In the genomic region with DNA sequence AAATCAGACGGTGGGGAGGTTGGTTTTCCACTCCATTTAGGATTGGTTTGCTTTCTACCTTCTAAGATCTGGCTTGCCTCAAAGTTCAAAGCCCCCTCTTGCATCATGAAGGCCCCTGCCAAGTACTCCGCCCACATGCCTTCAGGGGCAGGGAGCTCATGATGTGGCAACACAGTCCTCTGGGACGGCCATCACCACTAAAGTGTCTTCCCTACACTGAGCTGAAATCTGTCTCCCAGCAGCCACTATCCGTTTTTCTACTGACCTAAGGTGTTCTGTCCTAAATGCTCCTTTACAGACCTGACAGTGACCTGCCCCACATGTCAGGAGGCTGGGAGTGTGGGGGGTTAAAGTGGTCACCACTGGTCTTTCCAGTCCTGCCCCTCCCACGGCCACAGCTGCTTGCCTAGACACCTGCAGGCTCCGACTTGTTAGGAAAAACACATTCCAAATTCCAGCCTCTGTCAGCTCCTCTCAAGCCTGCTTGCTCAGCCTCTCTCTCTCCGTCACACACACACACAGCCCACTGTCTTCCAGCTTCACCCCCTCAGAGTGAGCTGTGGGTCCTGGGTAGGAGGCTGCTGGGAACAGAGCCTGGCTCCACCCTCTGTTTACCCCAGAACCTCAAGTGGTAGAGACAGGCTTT, we compare ENCODE assay signal across 8 cellular contexts. TPM values are rescaled to one million over a fixed set of nuclear protein-coding genes. Genes with fewer than 3 reads are reported as not detected.
DNase-seq lines count a peak whose midpoint lies in the region.

No MANE protein-coding gene starts in this region.

- H3K4me3 ChIP-seq in esophagus (ENCODE audit: low read depth in 1 of 2, low read length in 2 of 2): no peak overlapping the region

- intact Hi-C loops in activated T-helper 1 cell treated with anti-CD3 and anti-CD28 coated beads, Interleukin-12 subunit alpha, Interleukin-12 subunit beta, Interleukin-2, Interleukin-4 antibody, amounts not matched to agents 30 ng/mL and 10 ng/mL and 1 ng/mL, durations not matched to agents 14 hours and 24 hours and 36 hours (cut with micrococcal nuclease): no loop called here

- no peaks in the 10 kb centered on the region for H3K27me3 ChIP-seq in esophagus (ENCODE audit: control insufficient read depth in 1 of 2, insufficient read depth in 2 of 2, low read length in 2 of 2)

- H3K27me3 Mint-ChIP-seq in activated T-helper 1 cell treated with anti-CD3 and anti-CD28 coated beads, Interleukin-12 subunit alpha, Interleukin-12 subunit beta, Interleukin-2, Interleukin-4 antibody, amounts not matched to agents 30 ng/mL and 10 ng/mL and 1 ng/mL, durations not matched to agents 14 hours and 24 hours and 36 hours (ENCODE audit: insufficient read depth): no peaks in the 10 kb centered on the region

- H3K9me3 ChIP-seq in esophagus (ENCODE audit: control insufficient read depth in 2 of 2, insufficient read depth in 1 of 2, low read depth in 1 of 2, low read length in 1 of 2): no peaks in the 10 kb centered on the region

- no peak overlapping the region for H3K4me3 Mint-ChIP-seq in activated T-helper 1 cell treated with anti-CD3 and anti-CD28 coated beads, Interleukin-12 subunit alpha, Interleukin-12 subunit beta, Interleukin-2, Interleukin-4 antibody, amounts not matched to agents 30 ng/mL and 10 ng/mL and 1 ng/mL, durations not matched to agents 14 hours and 24 hours and 36 hours

- DNase-seq in COR-L47 (lab: John Stamatoyannopoulos, UW) (peak; percentile 12), NCI-H345 treated with DMSO at 0.1 percent for 48 hours (lab: John Stamatoyannopoulos, UW; ENCODE audit: unreplicated experiment) (peak; percentile 37), occipital lobe (lab: John Stamatoyannopoulos, UW) (peak; percentile 75), NCI-H1694 treated with DMSO at 0.1 percent for 48 hours (lab: John Stamatoyannopoulos, UW) (no peak), ACHN (no peak), T-helper 2 cell (no peak)
- DNase-seq in activated T-helper 1 cell treated with anti-CD3 and anti-CD28 coated beads, Interleukin-12 subunit alpha, Interleukin-12 subunit beta, Interleukin-2, Interleukin-4 antibody, amounts not matched to agents 30 ng/mL and 10 ng/mL and 1 ng/mL, durations not matched to agents 14 hours and 24 hours and 36 hours (ENCODE audit: low spot score): no peak

- no peaks in the 10 kb centered on the region for H3K9me3 Mint-ChIP-seq in activated T-helper 1 cell treated with anti-CD3 and anti-CD28 coated beads, Interleukin-12 subunit alpha, Interleukin-12 subunit beta, Interleukin-2, Interleukin-4 antibody, amounts not matched to agents 30 ng/mL and 10 ng/mL and 1 ng/mL, durations not matched to agents 14 hours and 24 hours and 36 hours

- no peaks in the 10 kb centered on the region for H3K36me3 ChIP-seq in esophagus (ENCODE audit: control insufficient read depth in 2 of 2, insufficient read depth in 2 of 2, low read length in 1 of 2)

- no peaks in the 10 kb centered on the region for H3K4me1 Mint-ChIP-seq in activated T-helper 1 cell treated with anti-CD3 and anti-CD28 coated beads, Interleukin-12 subunit alpha, Interleukin-12 subunit beta, Interleukin-2, Interleukin-4 antibody, amounts not matched to agents 30 ng/mL and 10 ng/mL and 1 ng/mL, durations not matched to agents 14 hours and 24 hours and 36 hours (ENCODE audit: low read depth)

- WGBS in esophagus, 2 donors: 26 to 33% methylated on average over 7 of the region's 7 CpGs

- no peaks in the 10 kb centered on the region for H3K36me3 Mint-ChIP-seq in activated T-helper 1 cell treated with anti-CD3 and anti-CD28 coated beads, Interleukin-12 subunit alpha, Interleukin-12 subunit beta, Interleukin-2, Interleukin-4 antibody, amounts not matched to agents 30 ng/mL and 10 ng/mL and 1 ng/mL, durations not matched to agents 14 hours and 24 hours and 36 hours (ENCODE audit: low read depth)

- in situ Hi-C loops in ACHN (cut with HindIII; ENCODE audit: low pct_ligation_motif_present, low pct_unique_long_range_greater_than_20kb, low sequenced_read_pairs): no loop called here

- peaks cover 13 to 54% of the 10 kb centered on the region in 2 donors for H3K4me1 ChIP-seq in esophagus (ENCODE audit: control insufficient read depth in 2 of 2, insufficient read depth in 2 of 2, low read length in 1 of 2)

- no peak overlapping the region for H3K27ac Mint-ChIP-seq in activated T-helper 1 cell treated with anti-CD3 and anti-CD28 coated beads, Interleukin-12 subunit alpha, Interleukin-12 subunit beta, Interleukin-2, Interleukin-4 antibody, amounts not matched to agents 30 ng/mL and 10 ng/mL and 1 ng/mL, durations not matched to agents 14 hours and 24 hours and 36 hours

- H3K27ac ChIP-seq in esophagus (ENCODE audit: low read depth in 2 of 2, low read length in 1 of 2): peak overlapping the region; percentile 89 to 97

RNA-seq across cellular contexts. Expression of a gene that starts 44.9 kb away (rescaled TPM):
- 10 to 100 TPM; 14.7 to 15.7 TPM for polyA plus RNA-seq in esophagus
- total RNA-seq in occipital lobe: 14.2 TPM
- 1.2 and 1.7 TPM in 2 replicates for total RNA-seq in activated T-helper 1 cell treated with anti-CD3 and anti-CD28 coated beads, Interleukin-12 subunit alpha, Interleukin-12 subunit beta, Interleukin-2, Interleukin-4 antibody, amounts not matched to agents 30 ng/mL and 10 ng/mL and 1 ng/mL, durations not matched to agents 14 hours and 24 hours and 36 hours

Comparison
In these comparisons a context has a peak if more than half of its experiments do, and no peak if none do; other contexts are left out.
1. DNase-seq: peak in COR-L47 (single experiment), NCI-H345 treated with DMSO at 0.1 percent for 48 hours (single experiment) and occipital lobe (single experiment); none in NCI-H1694 treated with DMSO at 0.1 percent for 48 hours (single experiment), activated T-helper 1 cell treated with anti-CD3 and anti-CD28 coated beads, Interleukin-12 subunit alpha, Interleukin-12 subunit beta, Interleukin-2, Interleukin-4 antibody, amounts not matched to agents 30 ng/mL and 10 ng/mL and 1 ng/mL, durations not matched to agents 14 hours and 24 hours and 36 hours (single experiment), ACHN (single experiment) and T-helper 2 cell (0 of 5).